In genomic region chr9:128127990-128128835, GRCh38 we compare ENCODE assay signal across 1 cellular context.
TF ChIP-seq lines count a peak whose summit lies in the region.

No MANE protein-coding gene starts in this region.

TF ChIP-seq in K562, 482 proteins besides CTCF, POLR2A, EP300 and RAD21 (continued from another document and continues in another):
- TF ChIP-seq, protein P1, sequence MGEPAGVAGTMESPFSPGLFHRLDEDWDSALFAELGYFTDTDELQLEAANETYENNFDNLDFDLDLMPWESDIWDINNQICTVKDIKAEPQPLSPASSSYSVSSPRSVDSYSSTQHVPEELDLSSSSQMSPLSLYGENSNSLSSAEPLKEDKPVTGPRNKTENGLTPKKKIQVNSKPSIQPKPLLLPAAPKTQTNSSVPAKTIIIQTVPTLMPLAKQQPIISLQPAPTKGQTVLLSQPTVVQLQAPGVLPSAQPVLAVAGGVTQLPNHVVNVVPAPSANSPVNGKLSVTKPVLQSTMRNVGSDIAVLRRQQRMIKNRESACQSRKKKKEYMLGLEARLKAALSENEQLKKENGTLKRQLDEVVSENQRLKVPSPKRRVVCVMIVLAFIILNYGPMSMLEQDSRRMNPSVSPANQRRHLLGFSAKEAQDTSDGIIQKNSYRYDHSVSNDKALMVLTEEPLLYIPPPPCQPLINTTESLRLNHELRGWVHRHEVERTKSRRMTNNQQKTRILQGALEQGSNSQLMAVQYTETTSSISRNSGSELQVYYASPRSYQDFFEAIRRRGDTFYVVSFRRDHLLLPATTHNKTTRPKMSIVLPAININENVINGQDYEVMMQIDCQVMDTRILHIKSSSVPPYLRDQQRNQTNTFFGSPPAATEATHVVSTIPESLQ (CRISPR knock-in tag; IDR thresholded peaks at IDR 0.05) = 0 out of 2 replicates have a peak, but pooled peaks have one; percentile 12
- no peak for TF ChIP-seq KLF16 (IDR thresholded peaks at IDR 0.05)
- TF ChIP-seq, protein P2, sequence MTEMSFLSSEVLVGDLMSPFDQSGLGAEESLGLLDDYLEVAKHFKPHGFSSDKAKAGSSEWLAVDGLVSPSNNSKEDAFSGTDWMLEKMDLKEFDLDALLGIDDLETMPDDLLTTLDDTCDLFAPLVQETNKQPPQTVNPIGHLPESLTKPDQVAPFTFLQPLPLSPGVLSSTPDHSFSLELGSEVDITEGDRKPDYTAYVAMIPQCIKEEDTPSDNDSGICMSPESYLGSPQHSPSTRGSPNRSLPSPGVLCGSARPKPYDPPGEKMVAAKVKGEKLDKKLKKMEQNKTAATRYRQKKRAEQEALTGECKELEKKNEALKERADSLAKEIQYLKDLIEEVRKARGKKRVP (CRISPR knock-in tag; IDR thresholded peaks at IDR 0.05) = no peak
- TF ChIP-seq ZNF785 (CRISPR knock-in tag; IDR thresholded peaks at IDR 0.05) = no peak
- TF ChIP-seq, protein P3, sequence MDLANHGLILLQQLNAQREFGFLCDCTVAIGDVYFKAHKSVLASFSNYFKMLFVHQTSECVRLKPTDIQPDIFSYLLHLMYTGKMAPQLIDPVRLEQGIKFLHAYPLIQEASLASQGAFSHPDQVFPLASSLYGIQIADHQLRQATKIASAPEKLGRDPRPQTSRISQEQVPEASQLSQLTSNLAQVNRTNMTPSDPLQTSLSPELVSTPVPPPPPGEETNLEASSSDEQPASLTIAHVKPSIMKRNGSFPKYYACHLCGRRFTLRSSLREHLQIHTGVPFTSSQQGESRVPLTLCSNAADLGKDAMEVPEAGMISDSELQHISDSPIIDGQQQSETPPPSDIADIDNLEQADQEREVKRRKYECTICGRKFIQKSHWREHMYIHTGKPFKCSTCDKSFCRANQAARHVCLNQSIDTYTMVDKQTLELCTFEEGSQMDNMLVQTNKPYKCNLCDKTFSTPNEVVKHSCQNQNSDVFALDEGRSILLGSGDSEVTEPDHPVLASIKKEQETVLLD (IDR thresholded peaks at IDR 0.05) = no peak
- peak; percentile 15; the same call in 1 of the 2 replicates for TF ChIP-seq C11orf30 (IDR thresholded peaks at IDR 0.05; ENCODE audit: low read depth)
- TF ChIP-seq, protein P4, sequence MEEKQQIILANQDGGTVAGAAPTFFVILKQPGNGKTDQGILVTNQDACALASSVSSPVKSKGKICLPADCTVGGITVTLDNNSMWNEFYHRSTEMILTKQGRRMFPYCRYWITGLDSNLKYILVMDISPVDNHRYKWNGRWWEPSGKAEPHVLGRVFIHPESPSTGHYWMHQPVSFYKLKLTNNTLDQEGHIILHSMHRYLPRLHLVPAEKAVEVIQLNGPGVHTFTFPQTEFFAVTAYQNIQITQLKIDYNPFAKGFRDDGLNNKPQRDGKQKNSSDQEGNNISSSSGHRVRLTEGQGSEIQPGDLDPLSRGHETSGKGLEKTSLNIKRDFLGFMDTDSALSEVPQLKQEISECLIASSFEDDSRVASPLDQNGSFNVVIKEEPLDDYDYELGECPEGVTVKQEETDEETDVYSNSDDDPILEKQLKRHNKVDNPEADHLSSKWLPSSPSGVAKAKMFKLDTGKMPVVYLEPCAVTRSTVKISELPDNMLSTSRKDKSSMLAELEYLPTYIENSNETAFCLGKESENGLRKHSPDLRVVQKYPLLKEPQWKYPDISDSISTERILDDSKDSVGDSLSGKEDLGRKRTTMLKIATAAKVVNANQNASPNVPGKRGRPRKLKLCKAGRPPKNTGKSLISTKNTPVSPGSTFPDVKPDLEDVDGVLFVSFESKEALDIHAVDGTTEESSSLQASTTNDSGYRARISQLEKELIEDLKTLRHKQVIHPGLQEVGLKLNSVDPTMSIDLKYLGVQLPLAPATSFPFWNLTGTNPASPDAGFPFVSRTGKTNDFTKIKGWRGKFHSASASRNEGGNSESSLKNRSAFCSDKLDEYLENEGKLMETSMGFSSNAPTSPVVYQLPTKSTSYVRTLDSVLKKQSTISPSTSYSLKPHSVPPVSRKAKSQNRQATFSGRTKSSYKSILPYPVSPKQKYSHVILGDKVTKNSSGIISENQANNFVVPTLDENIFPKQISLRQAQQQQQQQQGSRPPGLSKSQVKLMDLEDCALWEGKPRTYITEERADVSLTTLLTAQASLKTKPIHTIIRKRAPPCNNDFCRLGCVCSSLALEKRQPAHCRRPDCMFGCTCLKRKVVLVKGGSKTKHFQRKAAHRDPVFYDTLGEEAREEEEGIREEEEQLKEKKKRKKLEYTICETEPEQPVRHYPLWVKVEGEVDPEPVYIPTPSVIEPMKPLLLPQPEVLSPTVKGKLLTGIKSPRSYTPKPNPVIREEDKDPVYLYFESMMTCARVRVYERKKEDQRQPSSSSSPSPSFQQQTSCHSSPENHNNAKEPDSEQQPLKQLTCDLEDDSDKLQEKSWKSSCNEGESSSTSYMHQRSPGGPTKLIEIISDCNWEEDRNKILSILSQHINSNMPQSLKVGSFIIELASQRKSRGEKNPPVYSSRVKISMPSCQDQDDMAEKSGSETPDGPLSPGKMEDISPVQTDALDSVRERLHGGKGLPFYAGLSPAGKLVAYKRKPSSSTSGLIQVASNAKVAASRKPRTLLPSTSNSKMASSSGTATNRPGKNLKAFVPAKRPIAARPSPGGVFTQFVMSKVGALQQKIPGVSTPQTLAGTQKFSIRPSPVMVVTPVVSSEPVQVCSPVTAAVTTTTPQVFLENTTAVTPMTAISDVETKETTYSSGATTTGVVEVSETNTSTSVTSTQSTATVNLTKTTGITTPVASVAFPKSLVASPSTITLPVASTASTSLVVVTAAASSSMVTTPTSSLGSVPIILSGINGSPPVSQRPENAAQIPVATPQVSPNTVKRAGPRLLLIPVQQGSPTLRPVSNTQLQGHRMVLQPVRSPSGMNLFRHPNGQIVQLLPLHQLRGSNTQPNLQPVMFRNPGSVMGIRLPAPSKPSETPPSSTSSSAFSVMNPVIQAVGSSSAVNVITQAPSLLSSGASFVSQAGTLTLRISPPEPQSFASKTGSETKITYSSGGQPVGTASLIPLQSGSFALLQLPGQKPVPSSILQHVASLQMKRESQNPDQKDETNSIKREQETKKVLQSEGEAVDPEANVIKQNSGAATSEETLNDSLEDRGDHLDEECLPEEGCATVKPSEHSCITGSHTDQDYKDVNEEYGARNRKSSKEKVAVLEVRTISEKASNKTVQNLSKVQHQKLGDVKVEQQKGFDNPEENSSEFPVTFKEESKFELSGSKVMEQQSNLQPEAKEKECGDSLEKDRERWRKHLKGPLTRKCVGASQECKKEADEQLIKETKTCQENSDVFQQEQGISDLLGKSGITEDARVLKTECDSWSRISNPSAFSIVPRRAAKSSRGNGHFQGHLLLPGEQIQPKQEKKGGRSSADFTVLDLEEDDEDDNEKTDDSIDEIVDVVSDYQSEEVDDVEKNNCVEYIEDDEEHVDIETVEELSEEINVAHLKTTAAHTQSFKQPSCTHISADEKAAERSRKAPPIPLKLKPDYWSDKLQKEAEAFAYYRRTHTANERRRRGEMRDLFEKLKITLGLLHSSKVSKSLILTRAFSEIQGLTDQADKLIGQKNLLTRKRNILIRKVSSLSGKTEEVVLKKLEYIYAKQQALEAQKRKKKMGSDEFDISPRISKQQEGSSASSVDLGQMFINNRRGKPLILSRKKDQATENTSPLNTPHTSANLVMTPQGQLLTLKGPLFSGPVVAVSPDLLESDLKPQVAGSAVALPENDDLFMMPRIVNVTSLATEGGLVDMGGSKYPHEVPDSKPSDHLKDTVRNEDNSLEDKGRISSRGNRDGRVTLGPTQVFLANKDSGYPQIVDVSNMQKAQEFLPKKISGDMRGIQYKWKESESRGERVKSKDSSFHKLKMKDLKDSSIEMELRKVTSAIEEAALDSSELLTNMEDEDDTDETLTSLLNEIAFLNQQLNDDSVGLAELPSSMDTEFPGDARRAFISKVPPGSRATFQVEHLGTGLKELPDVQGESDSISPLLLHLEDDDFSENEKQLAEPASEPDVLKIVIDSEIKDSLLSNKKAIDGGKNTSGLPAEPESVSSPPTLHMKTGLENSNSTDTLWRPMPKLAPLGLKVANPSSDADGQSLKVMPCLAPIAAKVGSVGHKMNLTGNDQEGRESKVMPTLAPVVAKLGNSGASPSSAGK (IDR thresholded peaks at IDR 0.05) = no peak; the same call in none of the 2 replicates
- TF ChIP-seq ZHX1 (conservative IDR thresholded peaks at IDR 0.05; ENCODE audit: low read length) = no peak
- no peak for TF ChIP-seq NFXL1 (CRISPR knock-in tag; IDR thresholded peaks at IDR 0.05)
- TF ChIP-seq NFE2 (IDR thresholded peaks at IDR 0.05; ENCODE audit: low read depth) = peak; percentile 95
- TF ChIP-seq, protein P5, sequence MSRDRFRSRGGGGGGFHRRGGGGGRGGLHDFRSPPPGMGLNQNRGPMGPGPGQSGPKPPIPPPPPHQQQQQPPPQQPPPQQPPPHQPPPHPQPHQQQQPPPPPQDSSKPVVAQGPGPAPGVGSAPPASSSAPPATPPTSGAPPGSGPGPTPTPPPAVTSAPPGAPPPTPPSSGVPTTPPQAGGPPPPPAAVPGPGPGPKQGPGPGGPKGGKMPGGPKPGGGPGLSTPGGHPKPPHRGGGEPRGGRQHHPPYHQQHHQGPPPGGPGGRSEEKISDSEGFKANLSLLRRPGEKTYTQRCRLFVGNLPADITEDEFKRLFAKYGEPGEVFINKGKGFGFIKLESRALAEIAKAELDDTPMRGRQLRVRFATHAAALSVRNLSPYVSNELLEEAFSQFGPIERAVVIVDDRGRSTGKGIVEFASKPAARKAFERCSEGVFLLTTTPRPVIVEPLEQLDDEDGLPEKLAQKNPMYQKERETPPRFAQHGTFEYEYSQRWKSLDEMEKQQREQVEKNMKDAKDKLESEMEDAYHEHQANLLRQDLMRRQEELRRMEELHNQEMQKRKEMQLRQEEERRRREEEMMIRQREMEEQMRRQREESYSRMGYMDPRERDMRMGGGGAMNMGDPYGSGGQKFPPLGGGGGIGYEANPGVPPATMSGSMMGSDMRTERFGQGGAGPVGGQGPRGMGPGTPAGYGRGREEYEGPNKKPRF (IDR thresholded peaks at IDR 0.05; ENCODE audit: low read depth, low read length) = no peak
